Comparison of ENCODE assay signal across 2 cellular contexts in genomic region chr19:9932835-9933234, GRCh38.
TF ChIP-seq lines count a peak whose summit lies in the region.

No MANE protein-coding gene starts in this region.

TF ChIP-seq in HEK293, 187 proteins besides CTCF, POLR2A, EP300 and RAD21:
- peak; percentile 93 for TF ChIP-seq ZNF623 (tag by site-specific recombination; IDR thresholded peaks at IDR 0.05)
- TF ChIP-seq ZNF660 (tag by site-specific recombination; IDR thresholded peaks at IDR 0.05), result no peak
- TF ChIP-seq ZNF704 (tag by site-specific recombination; IDR thresholded peaks at IDR 0.05), result no peak
- no peak for TF ChIP-seq ZNF274 (IDR thresholded peaks at IDR 0.05; ENCODE audit: low read length)
- no peak for TF ChIP-seq ZNF274 (tag by site-specific recombination; IDR thresholded peaks at IDR 0.05; ENCODE audit: borderline replicate concordance)
- no peak for TF ChIP-seq ZNF266 (tag by site-specific recombination; IDR thresholded peaks at IDR 0.05; ENCODE audit: low read depth)
- peak; percentile 18; the same call in 1 of the 2 replicates for TF ChIP-seq ZFHX2 (tag by site-specific recombination; conservative IDR thresholded peaks at IDR 0.05)
TF ChIP-seq in HEK293: peak in this region for 2.

TF ChIP-seq in K562, 482 proteins besides CTCF, POLR2A, EP300 and RAD21:
- TF ChIP-seq, protein P1, sequence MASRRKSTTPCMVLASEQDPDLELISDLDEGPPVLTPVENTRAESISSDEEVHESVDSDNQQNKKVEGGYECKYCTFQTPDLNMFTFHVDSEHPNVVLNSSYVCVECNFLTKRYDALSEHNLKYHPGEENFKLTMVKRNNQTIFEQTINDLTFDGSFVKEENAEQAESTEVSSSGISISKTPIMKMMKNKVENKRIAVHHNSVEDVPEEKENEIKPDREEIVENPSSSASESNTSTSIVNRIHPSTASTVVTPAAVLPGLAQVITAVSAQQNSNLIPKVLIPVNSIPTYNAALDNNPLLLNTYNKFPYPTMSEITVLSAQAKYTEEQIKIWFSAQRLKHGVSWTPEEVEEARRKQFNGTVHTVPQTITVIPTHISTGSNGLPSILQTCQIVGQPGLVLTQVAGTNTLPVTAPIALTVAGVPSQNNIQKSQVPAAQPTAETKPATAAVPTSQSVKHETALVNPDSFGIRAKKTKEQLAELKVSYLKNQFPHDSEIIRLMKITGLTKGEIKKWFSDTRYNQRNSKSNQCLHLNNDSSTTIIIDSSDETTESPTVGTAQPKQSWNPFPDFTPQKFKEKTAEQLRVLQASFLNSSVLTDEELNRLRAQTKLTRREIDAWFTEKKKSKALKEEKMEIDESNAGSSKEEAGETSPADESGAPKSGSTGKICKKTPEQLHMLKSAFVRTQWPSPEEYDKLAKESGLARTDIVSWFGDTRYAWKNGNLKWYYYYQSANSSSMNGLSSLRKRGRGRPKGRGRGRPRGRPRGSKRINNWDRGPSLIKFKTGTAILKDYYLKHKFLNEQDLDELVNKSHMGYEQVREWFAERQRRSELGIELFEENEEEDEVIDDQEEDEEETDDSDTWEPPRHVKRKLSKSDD (conservative IDR thresholded peaks at IDR 0.05; ENCODE audit: low read length), result no peak
- TF ChIP-seq SRSF3 (IDR thresholded peaks at IDR 0.05; ENCODE audit: insufficient read depth, low read length), result no peak
- TF ChIP-seq RBM25 (IDR thresholded peaks at IDR 0.05; ENCODE audit: low read depth, low read length, severe bottlenecking), result peak; percentile 35
TF ChIP-seq in K562: peak in this region for 1.
